ENCODE assay signal across 12 cellular contexts in genomic region chr9:73269430-73270101, GRCh38.
DNase-seq lines count a peak whose midpoint lies in the region; ATAC-seq and TF ChIP-seq lines count a peak whose summit lies in the region.
"Had no signal": no experiment of that assay in that cellular context is flagged by ENCODE, and none has a peak within 500 bp of the region (broad histone marks: within the 10 kb centered on the region; RNA-seq: fewer than 3 reads in every experiment).

No MANE protein-coding gene starts in this region.

- 33% methylated on average over 3 of the region's 4 CpGs for WGBS in HUES64

- no peak overlapping the region for H3K27ac ChIP-seq in HUES64 (ENCODE audit: low read depth, low read length)
- peak overlapping the region; percentile 71 for H3K27ac ChIP-seq in VCaP
- no peak overlapping the region for H3K27ac ChIP-seq in left lung
- H3K27ac ChIP-seq: tibial artery had no signal

- peaks cover 22% of the 10 kb centered on the region for H3K4me1 Mint-ChIP-seq in Calu3 (ENCODE audit: low read depth, unreplicated experiment)
- H3K4me1 Mint-ChIP-seq: naive thymus-derived CD8-positive, alpha-beta T cell had no signal

- no peaks in the 10 kb centered on the region for H3K9me3 Mint-ChIP-seq in Calu3 (ENCODE audit: low read depth, unreplicated experiment)

- H3K36me3 Mint-ChIP-seq in Calu3 (ENCODE audit: insufficient read depth, unreplicated experiment): no peaks in the 10 kb centered on the region
- H3K36me3 Mint-ChIP-seq: naive thymus-derived CD8-positive, alpha-beta T cell had no signal

- H3K9me3 ChIP-seq in HUES64 (ENCODE audit: insufficient read depth, low read depth, low read length) (no peaks in the 10 kb centered on the region), left lung (no peaks in the 10 kb centered on the region)
- H3K9me3 ChIP-seq: tibial artery had no signal

- CTCF ChIA-PET in Calu3 (lab: Charles Lee): interaction anchor here (0.5 to 2.2 kb wide), 8 partner anchors 9 to 1593 kb away, joined by 3 to 17 read pairs (median 3); no protein-coding TSS in a partner anchor

- H3K36me3 ChIP-seq in HUES64 (ENCODE audit: insufficient read depth, low read length): no peaks in the 10 kb centered on the region
- H3K36me3 ChIP-seq in left lung: no peaks in the 10 kb centered on the region
- H3K36me3 ChIP-seq: tibial artery had no signal

- BruUV-seq in Calu3 (replicated peaks; lab: Mats Ljungman, UMichigan): no TSS peak

- H3K9ac ChIP-seq in HUES64 (ENCODE audit: low read depth, low read length): 0 out of 2 replicates have a peak overlapping the region, but pooled peaks have one; percentile 16

- H3K27me3 Mint-ChIP-seq in Calu3 (ENCODE audit: unreplicated experiment): no peaks in the 10 kb centered on the region

- ATAC-seq in HG02885 (IDR thresholded peaks at IDR 0.05; ENCODE audit: poor library complexity, unreplicated experiment): no peak
- ATAC-seq in left lung: no peak
- ATAC-seq: naive thymus-derived CD8-positive, alpha-beta T cell had no signal

- intact Hi-C loops in Calu3 (cut with micrococcal nuclease; ENCODE audit: unreplicated experiment) (loop anchor here (1.0 to 10.0 kb wide), 4 partner anchors 55 to 1105 kb away; no protein-coding TSS in a partner anchor), left lung (cut with DNase I) (no loop called here)

- DNase-seq in Calu3 (no peak), kidney tubule cell (ENCODE audit: low spot score) (peak; percentile 15), iPS-NIHi11 (ENCODE audit: low spot score) (no peak), left lung (no peak), T-helper 1 cell (no peak)
- DNase-seq: activated gamma-delta T cell; Karpas-422; naive thymus-derived CD8-positive, alpha-beta T cell; tibial artery had no signal

- peak overlapping the region; percentile 23 for H3K27ac Mint-ChIP-seq in Calu3 (ENCODE audit: unreplicated experiment)
- H3K27ac Mint-ChIP-seq: naive thymus-derived CD8-positive, alpha-beta T cell had no signal

- TF ChIP-seq CTCF in Calu3 (IDR thresholded peaks at IDR 0.05; ENCODE audit: unreplicated experiment) (no peak), VCaP (conservative IDR thresholded peaks at IDR 0.05) (peak; percentile 67), left lung (IDR thresholded peaks at IDR 0.05) (no peak)

- H3K27me3 ChIP-seq in HUES64 (ENCODE audit: insufficient read depth, low read length): no peaks in the 10 kb centered on the region
- no peaks in the 10 kb centered on the region for H3K27me3 ChIP-seq in left lung
- H3K27me3 ChIP-seq: tibial artery had no signal

- H3K4me3 ChIP-seq in HUES64 (ENCODE audit: low read length): no peak overlapping the region
- no peak overlapping the region for H3K4me3 ChIP-seq in left lung
- H3K4me3 ChIP-seq: tibial artery had no signal

- H3K4me3 Mint-ChIP-seq in Calu3 (ENCODE audit: low read depth, unreplicated experiment): no peak overlapping the region
- H3K4me3 Mint-ChIP-seq: naive thymus-derived CD8-positive, alpha-beta T cell had no signal

- H3K4me1 ChIP-seq in HUES64 (ENCODE audit: insufficient read depth, low read length): peaks cover 19% of the 10 kb centered on the region
- no peaks in the 10 kb centered on the region for H3K4me1 ChIP-seq in left lung
- H3K4me1 ChIP-seq: tibial artery had no signal
